ENCODE assay signal across 22 cellular contexts in the genomic region with DNA sequence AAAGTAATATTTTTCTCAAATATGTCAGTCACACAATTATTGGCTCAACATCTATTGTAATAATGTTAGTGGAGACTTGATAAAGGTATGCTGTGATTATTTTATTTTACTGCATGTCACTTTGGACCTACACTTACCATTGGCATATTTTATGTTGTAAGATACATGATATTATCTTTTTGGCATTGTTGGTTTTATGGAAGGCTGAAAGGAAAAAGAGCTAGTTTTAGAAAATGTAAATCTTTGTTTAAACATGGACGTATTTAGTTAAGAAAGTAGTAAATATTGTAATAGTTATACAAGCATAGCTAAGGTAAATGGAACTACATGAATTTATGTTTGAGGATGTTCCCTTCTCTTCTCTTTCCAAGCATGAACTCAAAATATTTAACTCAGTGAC.
DNase-seq lines count a peak whose midpoint lies in the region; ATAC-seq and TF ChIP-seq lines count a peak whose summit lies in the region.
"Had no signal": no experiment of that assay in that cellular context is flagged by ENCODE, and none has a peak within 500 bp of the region (broad histone marks: within the 10 kb centered on the region; RNA-seq: fewer than 3 reads in every experiment).

No MANE protein-coding gene starts in this region.

- POLR2A ChIA-PET in SK-N-SH (lab: Yijun Ruan, JAX), result no interaction called here

- no peak overlapping the region for H3K4me3 ChIP-seq in SK-N-SH (ENCODE audit: low read depth in 2 of 2, low read length in 1 of 2)
- H3K4me3 ChIP-seq in MG63, result no peak overlapping the region
- H3K4me3 ChIP-seq: BLaER1, GM12878 had no signal

- H3K4me1 ChIP-seq in SK-N-SH (ENCODE audit: control insufficient read depth in 1 of 2, insufficient read depth in 2 of 2, low read depth in 1 of 2, low read length in 1 of 2), result no peaks in the 10 kb centered on the region
- H3K4me1 ChIP-seq: BE2C, BLaER1 had no signal

- CTCF ChIA-PET in SK-N-SH (lab: Yijun Ruan, JAX), result no interaction called here

- H3F3A ChIP-seq in SK-N-SH (replicated peaks; ENCODE audit: insufficient read depth), result no peaks in the 10 kb centered on the region

- H3K9me3 ChIP-seq in SK-N-SH (peaks cover 5% of the 10 kb centered on the region; the same call in 1 of the 2 replicates), MG63 (no peaks in the 10 kb centered on the region)
- H3K9me3 ChIP-seq: BE2C, BLaER1 had no signal

- 51% methylated on average over 1 of the region's 1 CpG for WGBS in SK-N-SH (ENCODE audit: low lambda C conversion rate)

- no peak for TF ChIP-seq RAD21 in SK-N-SH (IDR thresholded peaks at IDR 0.05; ENCODE audit: low read length)

- no peak overlapping the region for H3K27ac ChIP-seq in SK-N-SH (ENCODE audit: low read depth in 2 of 2, low read length in 1 of 2)
- peak overlapping the region; percentile 61 for H3K27ac ChIP-seq in VCaP
- H3K27ac ChIP-seq: BLaER1 had no signal

- H3K79me2 ChIP-seq in SK-N-SH (ENCODE audit: insufficient read depth), result no peaks in the 10 kb centered on the region

- H3K4me2 ChIP-seq in SK-N-SH, result no peak overlapping the region
- H3K4me2 ChIP-seq: BLaER1 had no signal

- H3K9ac ChIP-seq in SK-N-SH, result no peak overlapping the region
- H3K9ac ChIP-seq: BLaER1 had no signal

- H3K36me3 ChIP-seq in SK-N-SH (replicated peaks in 1 of 2; ENCODE audit: control insufficient read depth in 1 of 2, insufficient read depth in 2 of 2, low read length in 1 of 2) (no peaks in the 10 kb centered on the region), MG63 (no peaks in the 10 kb centered on the region)
- H3K36me3 ChIP-seq: BE2C, BLaER1 had no signal

- ATAC-seq in SK-N-SH treated with all-trans-retinoic acid at 6 μM for 48 hours, result no peak
- no peak for ATAC-seq in HG03354 (IDR thresholded peaks at IDR 0.05; ENCODE audit: poor library complexity, severe bottlenecking, unreplicated experiment)
- ATAC-seq: GM12878 had no signal

- DNase-seq in SK-N-SH, result no peak
- peak; percentile 22 for DNase-seq in DMS53 treated with DMSO at 0.1 percent for 48 hours (lab: John Stamatoyannopoulos, UW; ENCODE audit: unreplicated experiment)
- DNase-seq in MG63, result no peak
- DNase-seq: 8988T; ACHN; BE2C; C1 segment of cervical spinal cord; CD4-positive, alpha-beta memory T cell; CD4-positive, CD25-positive, alpha-beta regulatory T cell; CD8-positive, alpha-beta memory T cell; COR-L47; DMS 273 treated with DMSO at 0.1 percent for 48 hours; DMS153; DMS79; DND-41; EL; GDM1 had no signal

- no peaks in the 10 kb centered on the region for H4K20me1 ChIP-seq in SK-N-SH (ENCODE audit: insufficient read depth)
- H4K20me1 ChIP-seq: BLaER1 had no signal

- H2AFZ ChIP-seq in SK-N-SH (ENCODE audit: low read depth), result 0 out of 2 replicates have a peak overlapping the region, but pooled peaks have one; percentile 73

- TF ChIP-seq CTCF in SK-N-SH (IDR thresholded peaks at IDR 0.05), result no peak
- TF ChIP-seq CTCF in VCaP (conservative IDR thresholded peaks at IDR 0.05), result no peak

- H3K27me3 ChIP-seq in SK-N-SH (ENCODE audit: insufficient read depth) (no peaks in the 10 kb centered on the region), MG63 (no peaks in the 10 kb centered on the region)
- H3K27me3 ChIP-seq: BE2C, BLaER1 had no signal

- no peaks in the 10 kb centered on the region for H3K9me2 ChIP-seq in SK-N-SH

- no peak for TF ChIP-seq EP300 in SK-N-SH (IDR thresholded peaks at IDR 0.05; ENCODE audit: borderline replicate concordance in 1 of 2, low read depth in 1 of 2, low read length in 1 of 2)

TF ChIP-seq in SK-N-SH, 30 proteins besides CTCF, POLR2A, EP300 and RAD21:
- TF ChIP-seq, protein P1, sequence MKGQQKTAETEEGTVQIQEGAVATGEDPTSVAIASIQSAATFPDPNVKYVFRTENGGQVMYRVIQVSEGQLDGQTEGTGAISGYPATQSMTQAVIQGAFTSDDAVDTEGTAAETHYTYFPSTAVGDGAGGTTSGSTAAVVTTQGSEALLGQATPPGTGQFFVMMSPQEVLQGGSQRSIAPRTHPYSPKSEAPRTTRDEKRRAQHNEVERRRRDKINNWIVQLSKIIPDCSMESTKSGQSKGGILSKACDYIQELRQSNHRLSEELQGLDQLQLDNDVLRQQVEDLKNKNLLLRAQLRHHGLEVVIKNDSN (IDR thresholded peaks at IDR 0.05; ENCODE audit: borderline replicate concordance, low read depth), result no peak
- no peak for TF ChIP-seq NFIC (IDR thresholded peaks at IDR 0.05; ENCODE audit: borderline replicate concordance)
- TF ChIP-seq TCF12 (IDR thresholded peaks at IDR 0.05), result no peak
- no peak for TF ChIP-seq TAF1 (IDR thresholded peaks at IDR 0.05; ENCODE audit: borderline replicate concordance, low read depth, low read length)
- TF ChIP-seq YY1 (IDR thresholded peaks at IDR 0.05; ENCODE audit: low read depth), result no peak
- TF ChIP-seq, protein P2, sequence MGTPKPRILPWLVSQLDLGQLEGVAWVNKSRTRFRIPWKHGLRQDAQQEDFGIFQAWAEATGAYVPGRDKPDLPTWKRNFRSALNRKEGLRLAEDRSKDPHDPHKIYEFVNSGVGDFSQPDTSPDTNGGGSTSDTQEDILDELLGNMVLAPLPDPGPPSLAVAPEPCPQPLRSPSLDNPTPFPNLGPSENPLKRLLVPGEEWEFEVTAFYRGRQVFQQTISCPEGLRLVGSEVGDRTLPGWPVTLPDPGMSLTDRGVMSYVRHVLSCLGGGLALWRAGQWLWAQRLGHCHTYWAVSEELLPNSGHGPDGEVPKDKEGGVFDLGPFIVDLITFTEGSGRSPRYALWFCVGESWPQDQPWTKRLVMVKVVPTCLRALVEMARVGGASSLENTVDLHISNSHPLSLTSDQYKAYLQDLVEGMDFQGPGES (IDR thresholded peaks at IDR 0.05; ENCODE audit: low read depth, low read length), result no peak
- TF ChIP-seq NRF1 (IDR thresholded peaks at IDR 0.05; ENCODE audit: low read depth, low read length), result no peak
- TF ChIP-seq TEAD4 (IDR thresholded peaks at IDR 0.05; ENCODE audit: borderline replicate concordance, insufficient read depth), result no peak
- no peak for TF ChIP-seq RFX5 (IDR thresholded peaks at IDR 0.05; ENCODE audit: low read length)
- TF ChIP-seq GATA2 (CRISPR knock-in tag; IDR thresholded peaks at IDR 0.05), result no peak
- no peak for TF ChIP-seq FOXM1 (IDR thresholded peaks at IDR 0.05; ENCODE audit: low read depth)
- TF ChIP-seq SIN3A (IDR thresholded peaks at IDR 0.05; ENCODE audit: borderline replicate concordance, low read depth, low read length), result no peak
- no peak for TF ChIP-seq MXI1 (IDR thresholded peaks at IDR 0.05; ENCODE audit: low read depth, low read length)

TF ChIP-seq in SK-N-SH treated with all-trans-retinoic acid at 6 μM for 48 hours, 23 proteins besides CTCF, POLR2A, EP300 and RAD21:
- no peak for TF ChIP-seq ZFP30 (CRISPR knock-in tag; IDR thresholded peaks at IDR 0.05)
- no peak for TF ChIP-seq BACH2 (CRISPR knock-in tag; IDR thresholded peaks at IDR 0.05; ENCODE audit: borderline replicate concordance)
